In the genomic region with DNA sequence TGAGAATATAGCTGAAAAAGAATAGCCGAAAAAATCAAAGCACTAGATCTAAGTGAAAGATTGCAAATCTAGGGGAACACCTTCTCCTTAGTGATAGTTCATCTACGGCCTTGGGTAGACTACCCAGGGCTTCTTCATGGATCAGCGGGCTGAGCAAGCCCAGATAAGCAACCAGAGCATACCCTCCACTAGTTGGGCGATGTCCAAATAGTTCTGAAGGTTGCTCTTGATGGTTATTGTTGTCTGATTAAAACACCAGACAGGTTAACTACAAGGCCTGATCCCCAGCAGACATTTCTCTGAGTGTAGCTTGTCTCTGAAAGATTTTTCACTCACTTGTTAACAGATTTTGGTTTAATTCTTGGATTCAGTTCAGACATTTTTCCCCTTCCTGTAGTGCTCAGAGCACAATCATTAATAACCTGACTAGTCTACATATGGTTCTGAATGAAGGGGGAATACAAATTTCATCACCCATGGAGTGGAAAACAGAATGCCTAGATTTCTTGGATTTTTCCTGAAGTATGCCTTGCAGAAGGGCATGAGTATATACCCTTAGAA, we compare ENCODE assay signal across 2 cellular contexts.
TF ChIP-seq lines count a peak whose summit lies in the region.

No MANE protein-coding gene starts in this region.

TF ChIP-seq in A549, 52 proteins besides CTCF, POLR2A, EP300 and RAD21 (continued from another document):
- no peak for TF ChIP-seq HEYL (CRISPR knock-in tag; IDR thresholded peaks at IDR 0.05)
- TF ChIP-seq NFE2L2 (conservative IDR thresholded peaks at IDR 0.05; ENCODE audit: low read length): no peak
- no peak for TF ChIP-seq GATA3 (IDR thresholded peaks at IDR 0.05; ENCODE audit: borderline replicate concordance)
- TF ChIP-seq EHF (CRISPR knock-in tag; IDR thresholded peaks at IDR 0.05): no peak
- no peak for TF ChIP-seq JUNB (IDR thresholded peaks at IDR 0.05)
- TF ChIP-seq FOSB (CRISPR knock-in tag; IDR thresholded peaks at IDR 0.05): no peak
- no peak for TF ChIP-seq BCL3 (IDR thresholded peaks at IDR 0.05)
- TF ChIP-seq, protein P1, sequence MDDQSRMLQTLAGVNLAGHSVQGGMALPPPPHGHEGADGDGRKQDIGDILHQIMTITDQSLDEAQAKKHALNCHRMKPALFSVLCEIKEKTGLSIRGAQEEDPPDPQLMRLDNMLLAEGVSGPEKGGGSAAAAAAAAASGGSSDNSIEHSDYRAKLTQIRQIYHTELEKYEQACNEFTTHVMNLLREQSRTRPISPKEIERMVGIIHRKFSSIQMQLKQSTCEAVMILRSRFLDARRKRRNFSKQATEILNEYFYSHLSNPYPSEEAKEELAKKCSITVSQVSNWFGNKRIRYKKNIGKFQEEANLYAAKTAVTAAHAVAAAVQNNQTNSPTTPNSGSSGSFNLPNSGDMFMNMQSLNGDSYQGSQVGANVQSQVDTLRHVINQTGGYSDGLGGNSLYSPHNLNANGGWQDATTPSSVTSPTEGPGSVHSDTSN (IDR thresholded peaks at IDR 0.05): no peak
- no peak for TF ChIP-seq TP53 (CRISPR knock-in tag; IDR thresholded peaks at IDR 0.05)
- TF ChIP-seq KDM5A (IDR thresholded peaks at IDR 0.05): no peak
- TF ChIP-seq, protein P2, sequence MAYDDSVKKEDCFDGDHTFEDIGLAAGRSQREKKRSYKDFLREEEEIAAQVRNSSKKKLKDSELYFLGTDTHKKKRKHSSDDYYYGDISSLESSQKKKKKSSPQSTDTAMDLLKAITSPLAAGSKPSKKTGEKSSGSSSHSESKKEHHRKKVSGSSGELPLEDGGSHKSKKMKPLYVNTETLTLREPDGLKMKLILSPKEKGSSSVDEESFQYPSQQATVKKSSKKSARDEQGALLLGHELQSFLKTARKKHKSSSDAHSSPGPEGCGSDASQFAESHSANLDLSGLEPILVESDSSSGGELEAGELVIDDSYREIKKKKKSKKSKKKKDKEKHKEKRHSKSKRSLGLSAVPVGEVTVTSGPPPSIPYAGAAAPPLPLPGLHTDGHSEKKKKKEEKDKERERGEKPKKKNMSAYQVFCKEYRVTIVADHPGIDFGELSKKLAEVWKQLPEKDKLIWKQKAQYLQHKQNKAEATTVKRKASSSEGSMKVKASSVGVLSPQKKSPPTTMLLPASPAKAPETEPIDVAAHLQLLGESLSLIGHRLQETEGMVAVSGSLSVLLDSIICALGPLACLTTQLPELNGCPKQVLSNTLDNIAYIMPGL (CRISPR knock-in tag; IDR thresholded peaks at IDR 0.05; ENCODE audit: borderline replicate concordance): no peak
- TF ChIP-seq FOXS1 (CRISPR knock-in tag; IDR thresholded peaks at IDR 0.05): no peak
- TF ChIP-seq SMC3 (IDR thresholded peaks at IDR 0.05): no peak
- TF ChIP-seq CHD2 (IDR thresholded peaks at IDR 0.05; ENCODE audit: low read length, partially characterized antibody): no peak
TF ChIP-seq in A549: peak in this region for 0.

TF ChIP-seq in endothelial cell of umbilical vein, 7 proteins besides CTCF, POLR2A, EP300 and RAD21 (continued from another document):
- TF ChIP-seq FOS (IDR thresholded peaks at IDR 0.05; ENCODE audit: borderline replicate concordance, insufficient read depth, low read length) (no peak), MAX (IDR thresholded peaks at IDR 0.05; ENCODE audit: insufficient read depth, insufficient read length) (no peak), GATA2 (IDR thresholded peaks at IDR 0.05; ENCODE audit: insufficient read depth, insufficient read length, low read depth, low read length) (no peak), MYC (IDR thresholded peaks at IDR 0.05; ENCODE audit: low read depth, low read length) (no peak)
